ENCODE assay signal across 8 cellular contexts in genomic region chr1:67500413-67500959, GRCh38.
DNase-seq lines count a peak whose midpoint lies in the region; ATAC-seq, FAIRE-seq and TF ChIP-seq lines count a peak whose summit lies in the region.

No MANE protein-coding gene starts in this region.

- no peak overlapping the region for H3K4me3 ChIP-seq in CD4-positive, alpha-beta memory T cell (ENCODE audit: low read length in 2 of 2)
- H3K4me3 ChIP-seq in choroid plexus epithelial cell (ENCODE audit: low read depth, low read length) (no peak overlapping the region), HepG2 (replicated peaks in 1 of 3; ENCODE audit: insufficient read depth in 1 of 3, low read depth in 2 of 3, low read length in 3 of 3) (no peak overlapping the region)

- H2AFZ ChIP-seq in HepG2 (ENCODE audit: low read length), result peak overlapping the region; percentile 62

- WGBS in HepG2 (ENCODE audit: low lambda C conversion rate), result 0% methylated on average over 9 of the region's 18 CpGs

- H3K4me3 Mint-ChIP-seq in CD4-positive, alpha-beta memory T cell, result no peak overlapping the region

- no peaks in the 10 kb centered on the region for H3K36me3 Mint-ChIP-seq in CD4-positive, alpha-beta memory T cell

- H3K9me3 ChIP-seq in CD4-positive, alpha-beta memory T cell (ENCODE audit: control insufficient read depth in 1 of 2, low read length in 2 of 2), result no peaks in the 10 kb centered on the region
- no peaks in the 10 kb centered on the region for H3K9me3 ChIP-seq in HepG2 (ENCODE audit: low read length)

- intact Hi-C loops in CD4-positive, alpha-beta memory T cell (cut with micrococcal nuclease), result loop anchor here (1.0 to 5.0 kb wide), 8 partner anchors 70 to 735 kb away; partner anchors contain the start of gene SERBP1
- intact Hi-C loops in HepG2 (cut with micrococcal nuclease; ENCODE audit: unreplicated experiment), result loop anchor here (1.0 kb wide), 3 partner anchors 153 to 287 kb away; no protein-coding TSS in a partner anchor

- peak; percentile 92 for ATAC-seq in GM19438 (IDR thresholded peaks at IDR 0.05; ENCODE audit: low read depth, unreplicated experiment)
- peak; percentile 97 for ATAC-seq in HG03469 (IDR thresholded peaks at IDR 0.05; ENCODE audit: unreplicated experiment)
- ATAC-seq in HepG2, result peak; percentile 99

- H3K4me1 ChIP-seq in CD4-positive, alpha-beta memory T cell (ENCODE audit: insufficient read depth, low read length), result peaks cover 2% of the 10 kb centered on the region
- peaks cover 23% of the 10 kb centered on the region for H3K4me1 ChIP-seq in HepG2 (ENCODE audit: insufficient read depth, low read length)

- no peaks in the 10 kb centered on the region for H3K9me3 Mint-ChIP-seq in CD4-positive, alpha-beta memory T cell

- peak overlapping the region; percentile 26; the same call in 1 of the 2 replicates for H3K9ac ChIP-seq in HepG2 (ENCODE audit: insufficient read depth, low read depth, low read length)

- no peaks in the 10 kb centered on the region for H3K27me3 ChIP-seq in CD4-positive, alpha-beta memory T cell (ENCODE audit: insufficient read depth, low read length)
- H3K27me3 ChIP-seq in HepG2 (ENCODE audit: control insufficient read depth in 1 of 2, insufficient read depth in 2 of 2, low read length in 2 of 2), result no peaks in the 10 kb centered on the region

- H3K27me3 Mint-ChIP-seq in CD4-positive, alpha-beta memory T cell, result peaks cover 1 to 3% of the 10 kb centered on the region in 2 donors

- no peaks in the 10 kb centered on the region for H3K36me3 ChIP-seq in CD4-positive, alpha-beta memory T cell (ENCODE audit: insufficient read depth, low read length)
- H3K36me3 ChIP-seq in HepG2 (replicated peaks in 1 of 2; ENCODE audit: control insufficient read depth in 1 of 2, insufficient read depth in 2 of 2, low read length in 2 of 2), result no peaks in the 10 kb centered on the region

- TF ChIP-seq POLR2A in HepG2 (IDR thresholded peaks at IDR 0.05; ENCODE audit: insufficient read depth in 1 of 2, low read depth in 2 of 2, low read length in 2 of 2), result no peak

- in situ Hi-C loops in HepG2 (cut with HindIII; ENCODE audit: extremely low pct_ligation_motif_present, low pct_unique_long_range_greater_than_20kb), result loop anchor here (5.0 kb wide), 2 partner anchors 153 to 288 kb away; no protein-coding TSS in a partner anchor

- CTCF ChIA-PET in CD4-positive, alpha-beta memory T cell (lab: Charles Lee; ENCODE audit: partially characterized antibody), result interaction anchor here (0.7 to 5.5 kb wide), 48 partner anchors 9 to 755 kb away, joined by 3 to 144 read pairs (median 4); no protein-coding TSS in a partner anchor
- CTCF ChIA-PET in HepG2 (lab: Yijun Ruan, JAX; ENCODE audit: low intra/inter-chr PET ratio, low total read pairs), result interaction anchor here (1.9 to 2.7 kb wide), 3 partner anchors 153 to 287 kb away, joined by 15 to 42 read pairs (median 17); no protein-coding TSS in a partner anchor

- H3K79me2 ChIP-seq in HepG2 (ENCODE audit: insufficient read depth, low read length), result no peaks in the 10 kb centered on the region

- DNase-seq in CD4-positive, alpha-beta memory T cell, result peak; percentile 77 to 85 (median 81)
- DNase-seq in NCI-H510A treated with DMSO at 0.1 percent for 48 hours (lab: John Stamatoyannopoulos, UW) (peak; percentile 95), choroid plexus epithelial cell (ENCODE audit: low read depth) (peak; percentile 88), HepG2 (ENCODE audit: low spot score) (peak; percentile 78)
- DNase-seq in activated CD4-positive, alpha-beta T cell treated with anti-CD3 and anti-CD28 coated beads for 4 hours, result peak; percentile 78 to 83
- DNase-seq in stimulated activated CD4-positive, alpha-beta T cell treated with anti-CD3 and anti-CD28 coated beads, Interleukin-4, amount 100 ng/mL, for 48 hours (ENCODE audit: low read depth in 2 of 2), result peak; percentile 85 to 87

- H3K27ac Mint-ChIP-seq in CD4-positive, alpha-beta memory T cell, result peak overlapping the region in 1 of 7 donors; percentile 29

- H3K27ac ChIP-seq in CD4-positive, alpha-beta memory T cell (ENCODE audit: low read depth, low read length), result no peak overlapping the region
- no peak overlapping the region for H3K27ac ChIP-seq in HepG2 (ENCODE audit: extremely low read length, insufficient read depth, low read length)

- no TSS peak for BruUV-seq in HepG2 (replicated peaks; lab: Mats Ljungman, UMichigan)

- H3K4me1 Mint-ChIP-seq in CD4-positive, alpha-beta memory T cell, result peaks cover 3 to 5% (median 4%) of the 10 kb centered on the region in 4 donors

- peak overlapping the region; percentile 72 for H3K4me2 ChIP-seq in HepG2 (ENCODE audit: low read depth, low read length)

- TF ChIP-seq EP300 in HepG2 (IDR thresholded peaks at IDR 0.05; ENCODE audit: low read depth in 2 of 2, low read length in 2 of 2), result 0 out of 4 replicates have a peak, but pooled peaks of 1 of the 2 experiments have one; percentile 14
- TF ChIP-seq EP300 in HepG2 (CRISPR knock-in tag; IDR thresholded peaks at IDR 0.05; ENCODE audit: borderline replicate concordance), result no peak

- H4K20me1 ChIP-seq in HepG2 (ENCODE audit: insufficient read depth, low read length), result no peaks in the 10 kb centered on the region

- TF ChIP-seq RAD21 in HepG2 (CRISPR knock-in tag; IDR thresholded peaks at IDR 0.05), result peak; percentile 96

- peak; percentile 74 for FAIRE-seq in HepG2 (lab: Jason Lieb, UNC)

- TF ChIP-seq CTCF in choroid plexus epithelial cell (conservative IDR thresholded peaks at IDR 0.05; ENCODE audit: low read depth, low read length) (peak; percentile 99), HepG2 (CRISPR knock-in tag; IDR thresholded peaks at IDR 0.05) (peak; percentile 99)

- POLR2A ChIA-PET in CD4-positive, alpha-beta memory T cell (lab: Charles Lee; ENCODE audit: partially characterized antibody), result no interaction called here
- POLR2A ChIA-PET in HepG2 (lab: Yijun Ruan, JAX), result no interaction called here

TF ChIP-seq in HepG2, 621 proteins besides CTCF, POLR2A, EP300 and RAD21 (continues in another document):
- TF ChIP-seq, protein P1, sequence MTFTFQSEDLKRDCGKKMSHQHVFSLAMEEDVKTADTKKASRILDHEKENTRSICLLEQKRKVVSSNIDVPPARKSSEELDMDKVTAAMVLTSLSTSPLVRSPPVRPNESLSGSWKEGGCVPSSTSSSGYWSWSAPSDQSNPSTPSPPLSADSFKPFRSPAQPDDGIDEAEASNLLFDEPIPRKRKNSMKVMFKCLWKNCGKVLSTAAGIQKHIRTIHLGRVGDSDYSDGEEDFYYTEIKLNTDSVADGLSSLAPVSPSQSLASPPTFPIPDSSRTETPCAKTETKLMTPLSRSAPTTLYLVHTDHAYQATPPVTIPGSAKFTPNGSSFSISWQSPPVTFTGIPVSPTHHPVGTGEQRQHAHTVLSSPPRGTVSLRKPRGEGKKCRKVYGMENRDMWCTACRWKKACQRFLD (CRISPR knock-in tag; IDR thresholded peaks at IDR 0.05; ENCODE audit: borderline replicate concordance), result no peak
- TF ChIP-seq ZNF350 (CRISPR knock-in tag; IDR thresholded peaks at IDR 0.05; ENCODE audit: borderline replicate concordance, low read depth) (peak; percentile 46; the same call in 1 of the 2 replicates), ATF7 (IDR thresholded peaks at IDR 0.05) (no peak), ATF7 (CRISPR knock-in tag; IDR thresholded peaks at IDR 0.05) (no peak), SCMH1 (CRISPR knock-in tag; IDR thresholded peaks at IDR 0.05; ENCODE audit: borderline replicate concordance) (no peak), CEBPG (CRISPR knock-in tag; IDR thresholded peaks at IDR 0.05) (peak; percentile 28; the same call in 1 of the 2 replicates), KMT2B (CRISPR knock-in tag; IDR thresholded peaks at IDR 0.05) (no peak), EED (CRISPR knock-in tag; IDR thresholded peaks at IDR 0.05) (no peak), ZBTB3 (CRISPR knock-in tag; IDR thresholded peaks at IDR 0.05; ENCODE audit: borderline replicate concordance, low read depth) (no peak), ZNF180 (CRISPR knock-in tag; IDR thresholded peaks at IDR 0.05; ENCODE audit: borderline replicate concordance, low read depth) (no peak), RXRA (CRISPR knock-in tag; IDR thresholded peaks at IDR 0.05) (peak; percentile 53; the same call in 1 of the 2 replicates), ZNF17 (CRISPR knock-in tag; IDR thresholded peaks at IDR 0.05) (no peak), RBFOX2 (IDR thresholded peaks at IDR 0.05; ENCODE audit: low read depth, low read length) (no peak), ZNF3 (CRISPR knock-in tag; IDR thresholded peaks at IDR 0.05) (no peak), PAF1 (CRISPR knock-in tag; IDR thresholded peaks at IDR 0.05) (no peak), ERF (CRISPR knock-in tag; IDR thresholded peaks at IDR 0.05) (peak; percentile 67), SKIL (CRISPR knock-in tag; IDR thresholded peaks at IDR 0.05; ENCODE audit: borderline replicate concordance) (no peak), ZFY (CRISPR knock-in tag; IDR thresholded peaks at IDR 0.05) (no peak), ZNF501 (CRISPR knock-in tag; IDR thresholded peaks at IDR 0.05) (peak; percentile 62; the same call in 1 of the 2 replicates), ZNF619 (CRISPR knock-in tag; IDR thresholded peaks at IDR 0.05) (no peak)
- TF ChIP-seq, protein P2, sequence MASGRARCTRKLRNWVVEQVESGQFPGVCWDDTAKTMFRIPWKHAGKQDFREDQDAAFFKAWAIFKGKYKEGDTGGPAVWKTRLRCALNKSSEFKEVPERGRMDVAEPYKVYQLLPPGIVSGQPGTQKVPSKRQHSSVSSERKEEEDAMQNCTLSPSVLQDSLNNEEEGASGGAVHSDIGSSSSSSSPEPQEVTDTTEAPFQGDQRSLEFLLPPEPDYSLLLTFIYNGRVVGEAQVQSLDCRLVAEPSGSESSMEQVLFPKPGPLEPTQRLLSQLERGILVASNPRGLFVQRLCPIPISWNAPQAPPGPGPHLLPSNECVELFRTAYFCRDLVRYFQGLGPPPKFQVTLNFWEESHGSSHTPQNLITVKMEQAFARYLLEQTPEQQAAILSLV (CRISPR knock-in tag; IDR thresholded peaks at IDR 0.05; ENCODE audit: borderline replicate concordance), result no peak
